1 cellular context compared by ENCODE assay signal in the genomic region with DNA sequence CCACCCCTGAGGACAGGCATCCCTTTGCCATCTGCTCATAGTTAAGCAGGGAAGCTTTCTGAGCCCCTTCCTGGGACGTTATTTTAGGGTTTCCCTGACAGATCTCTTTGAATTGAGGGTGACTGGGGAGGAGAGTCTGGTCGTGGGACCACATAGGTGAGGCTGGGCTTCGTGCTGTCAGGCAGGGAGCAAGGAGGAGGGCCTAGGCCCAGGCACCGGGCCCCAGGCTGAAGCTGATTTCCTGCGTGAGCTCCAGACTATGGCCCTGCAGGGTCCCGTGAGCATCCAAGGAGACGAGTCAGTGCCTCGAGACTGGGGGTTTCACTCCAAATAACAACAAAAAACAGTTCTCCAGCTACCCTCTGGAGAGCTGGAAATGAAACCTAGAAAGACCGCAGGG.
TF ChIP-seq lines count a peak whose summit lies in the region.

No MANE protein-coding gene starts in this region.

TF ChIP-seq in endothelial cell of umbilical vein, 7 proteins besides CTCF, POLR2A, EP300 and RAD21 (continued from another document):
- TF ChIP-seq EZH2 (IDR thresholded peaks at IDR 0.05; ENCODE audit: borderline replicate concordance, low read depth, low read length, severe bottlenecking): no peak
- no peak for TF ChIP-seq JUN (IDR thresholded peaks at IDR 0.05; ENCODE audit: borderline replicate concordance, insufficient read depth, insufficient read length, low read depth)
- TF ChIP-seq POLR2AphosphoS5 (IDR thresholded peaks at IDR 0.05; ENCODE audit: insufficient read depth, low read depth, low read length): no peak
